In the genomic region with DNA sequence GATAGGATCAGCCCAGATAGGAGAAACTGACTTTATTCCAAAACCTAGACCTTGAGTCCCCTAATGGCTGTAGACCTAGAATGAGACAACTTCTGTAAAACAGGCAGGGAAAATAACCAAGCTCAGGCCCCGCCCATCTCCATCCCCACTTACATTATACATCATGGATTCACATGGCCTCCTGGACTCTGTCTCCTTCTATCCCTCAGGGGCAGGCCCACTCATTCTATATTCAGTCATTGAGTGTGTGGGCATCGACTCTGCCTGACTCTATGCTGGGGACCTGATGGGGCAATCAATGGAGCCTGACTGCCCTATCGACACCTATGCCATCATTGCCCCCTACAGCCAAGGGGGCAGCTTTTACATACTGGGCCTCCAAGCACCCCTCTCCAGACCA, we compare ENCODE assay signal across 18 cellular contexts. TPM values are rescaled to one million over a fixed set of nuclear protein-coding genes. Genes with fewer than 3 reads are reported as not detected.
DNase-seq lines count a peak whose midpoint lies in the region; ATAC-seq lines count a peak whose summit lies in the region.
"Had no signal": no experiment of that assay in that cellular context is flagged by ENCODE, and none has a peak within 500 bp of the region (broad histone marks: within the 10 kb centered on the region; RNA-seq: fewer than 3 reads in every experiment).

No MANE protein-coding gene starts in this region.

- ATAC-seq in activated CD8-positive, alpha-beta memory T cell treated with anti-CD3 and anti-CD28 coated beads, Interleukin-2, amount 10 ng/mL, durations not matched to agents 7 days and 5 days, result no peak
- no peak for ATAC-seq in left lobe of liver
- ATAC-seq: GM12878 had no signal

- H3K27me3 Mint-ChIP-seq in activated CD8-positive, alpha-beta memory T cell treated with anti-CD3 and anti-CD28 coated beads, Interleukin-2, amount 10 ng/mL, durations not matched to agents 7 days and 5 days, result peaks cover 24% of the 10 kb centered on the region
- H3K27me3 Mint-ChIP-seq: B cell had no signal

- H3K27ac Mint-ChIP-seq in activated CD8-positive, alpha-beta memory T cell treated with anti-CD3 and anti-CD28 coated beads, Interleukin-2, amount 10 ng/mL, durations not matched to agents 7 days and 5 days, result no peak overlapping the region
- H3K27ac Mint-ChIP-seq: B cell; CD4-positive, CD25-positive, alpha-beta regulatory T cell; CD8-positive, alpha-beta memory T cell had no signal

- H3K4me1 Mint-ChIP-seq in activated CD8-positive, alpha-beta memory T cell treated with anti-CD3 and anti-CD28 coated beads, Interleukin-2, amount 10 ng/mL, durations not matched to agents 7 days and 5 days, result no peaks in the 10 kb centered on the region
- H3K4me1 Mint-ChIP-seq: CD8-positive, alpha-beta memory T cell had no signal

- no peaks in the 10 kb centered on the region for H3K9me3 Mint-ChIP-seq in activated CD8-positive, alpha-beta memory T cell treated with anti-CD3 and anti-CD28 coated beads, Interleukin-2, amount 10 ng/mL, durations not matched to agents 7 days and 5 days (ENCODE audit: low read depth)
- H3K9me3 Mint-ChIP-seq: CD4-positive, CD25-positive, alpha-beta regulatory T cell; CD8-positive, alpha-beta memory T cell had no signal

- DNase-seq in activated CD8-positive, alpha-beta memory T cell treated with anti-CD3 and anti-CD28 coated beads for 24 hours, result peak; percentile 7
- DNase-seq in activated CD8-positive, alpha-beta memory T cell treated with anti-CD3 and anti-CD28 coated beads, Interleukin-2, amount 50 U/mL, for 4 hours, result no peak
- DNase-seq in activated CD8-positive, alpha-beta memory T cell treated with anti-CD3 and anti-CD28 coated beads, Interleukin-2, amount 10 ng/mL, durations not matched to agents 7 days and 5 days, result peak; percentile 14
- DNase-seq in left lobe of liver (ENCODE audit: low spot score) (peak; percentile 35), globus pallidus (ENCODE audit: low spot score) (no peak)
- no peak for DNase-seq in activated CD4-positive, alpha-beta T cell treated with anti-CD3 and anti-CD28 coated beads, Interleukin-2, amount 50 U/mL, for 1 hour
- no peak for DNase-seq in activated CD4-positive, alpha-beta T cell treated with anti-CD3 and anti-CD28 coated beads, Interleukin-2, amount 50 U/mL, for 48 hours
- DNase-seq: CD4-positive, CD25-positive, alpha-beta regulatory T cell; CD8-positive, alpha-beta memory T cell; DMS 273 treated with DMSO at 0.1 percent for 48 hours; DMS79; EL; GDM1; GOT3; H7; HCEC 1CT had no signal

- no peaks in the 10 kb centered on the region for H3K36me3 Mint-ChIP-seq in activated CD8-positive, alpha-beta memory T cell treated with anti-CD3 and anti-CD28 coated beads, Interleukin-2, amount 10 ng/mL, durations not matched to agents 7 days and 5 days
- H3K36me3 Mint-ChIP-seq: CD4-positive, CD25-positive, alpha-beta regulatory T cell; CD8-positive, alpha-beta memory T cell had no signal

- H3K4me3 Mint-ChIP-seq in activated CD8-positive, alpha-beta memory T cell treated with anti-CD3 and anti-CD28 coated beads, Interleukin-2, amount 10 ng/mL, durations not matched to agents 7 days and 5 days, result no peak overlapping the region
- H3K4me3 Mint-ChIP-seq: B cell; CD4-positive, CD25-positive, alpha-beta regulatory T cell; CD8-positive, alpha-beta memory T cell had no signal

- CTCF ChIA-PET in activated CD8-positive, alpha-beta memory T cell treated with anti-CD3 and anti-CD28 coated beads, Interleukin-2, amount 10 ng/mL, durations not matched to agents 7 days and 5 days (lab: Charles Lee), result interaction anchor here (0.6 to 11.6 kb wide), 4 partner anchors 79 to 1352 kb away, joined by 3 to 129 read pairs (median 3); no protein-coding TSS in a partner anchor

RNA-seq across cellular contexts. Expression of gene AVPR1B, which starts 6.4 kb away (rescaled TPM):
- total RNA-seq in activated CD8-positive, alpha-beta memory T cell treated with anti-CD3 and anti-CD28 coated beads, Interleukin-2, amount 10 ng/mL, durations not matched to agents 7 days and 5 days, result not detected
- total RNA-seq in left lobe of liver, result not detected
- total RNA-seq: CD4-positive, CD25-positive, alpha-beta regulatory T cell; CD8-positive, alpha-beta memory T cell; GM12878; H7 had no signal

RNA-seq across cellular contexts. Expression of gene RHEX, which starts 57.8 kb away (rescaled TPM):
- total RNA-seq in activated CD8-positive, alpha-beta memory T cell treated with anti-CD3 and anti-CD28 coated beads, Interleukin-2, amount 10 ng/mL, durations not matched to agents 7 days and 5 days, result not detected
- 0.43 TPM for total RNA-seq in left lobe of liver
- total RNA-seq: CD4-positive, CD25-positive, alpha-beta regulatory T cell; CD8-positive, alpha-beta memory T cell; H7 had no signal

Comparison
In these comparisons a context has a peak if more than half of its experiments do, and no peak if none do; other contexts are left out.
1. DNase-seq: peak in activated CD8-positive, alpha-beta memory T cell treated with anti-CD3 and anti-CD28 coated beads for 24 hours (single experiment), activated CD8-positive, alpha-beta memory T cell treated with anti-CD3 and anti-CD28 coated beads, Interleukin-2, amount 10 ng/mL, durations not matched to agents 7 days and 5 days (single experiment) and left lobe of liver (single experiment); none in activated CD8-positive, alpha-beta memory T cell treated with anti-CD3 and anti-CD28 coated beads, Interleukin-2, amount 50 U/mL, for 4 hours (single experiment), activated CD4-positive, alpha-beta T cell treated with anti-CD3 and anti-CD28 coated beads, Interleukin-2, amount 50 U/mL, for 1 hour (single experiment), globus pallidus (single experiment) and activated CD4-positive, alpha-beta T cell treated with anti-CD3 and anti-CD28 coated beads, Interleukin-2, amount 50 U/mL, for 48 hours (0 of 2).